ENCODE assay signal across 16 cellular contexts in genomic region chr1:31785947-31786290, GRCh38. TPM values are rescaled to one million over a fixed set of nuclear protein-coding genes. Genes with fewer than 3 reads are reported as not detected.
"Had no signal": no experiment of that assay in that cellular context is flagged by ENCODE, and none has a peak within 500 bp of the region (broad histone marks: within the 10 kb centered on the region; RNA-seq: fewer than 3 reads in every experiment).

No MANE protein-coding gene starts in this region.

- ATAC-seq: activated T-cell treated with anti-CD3 and anti-CD28 coated beads, Interleukin-2, amount 50 U/mL, for 72 hours; pancreas; T-cell had no signal

- H3K4me3 Mint-ChIP-seq: activated naive CD8-positive, alpha-beta T cell treated with anti-CD3 and anti-CD28 coated beads for 36 hours; activated T-cell treated with anti-CD3 and anti-CD28 coated beads, Interleukin-2, amount 50 U/mL, for 72 hours; central memory CD8-positive, alpha-beta T cell; mesothelial cell of epicardium; T-cell had no signal

- H3K27me3 Mint-ChIP-seq: activated naive CD8-positive, alpha-beta T cell treated with anti-CD3 and anti-CD28 coated beads for 36 hours; T-cell had no signal

- H3K27ac Mint-ChIP-seq: activated naive CD8-positive, alpha-beta T cell treated with anti-CD3 and anti-CD28 coated beads for 36 hours; activated T-cell treated with anti-CD3 and anti-CD28 coated beads, Interleukin-2, amount 50 U/mL, for 72 hours; mesothelial cell of epicardium; T-cell had no signal

- H3K9me3 Mint-ChIP-seq: activated naive CD8-positive, alpha-beta T cell treated with anti-CD3 and anti-CD28 coated beads for 36 hours; activated T-cell treated with anti-CD3 and anti-CD28 coated beads, Interleukin-2, amount 50 U/mL, for 72 hours; central memory CD8-positive, alpha-beta T cell; mesothelial cell of epicardium; T-cell had no signal

- H3K36me3 Mint-ChIP-seq: activated naive CD8-positive, alpha-beta T cell treated with anti-CD3 and anti-CD28 coated beads for 36 hours; mesothelial cell of epicardium; T-cell had no signal

- DNase-seq: activated CD4-positive, alpha-beta T cell treated with anti-CD3 and anti-CD28 coated beads, Interleukin-2, amount 50 U/mL, for 48 hours; activated naive CD8-positive, alpha-beta T cell treated with anti-CD3 and anti-CD28 coated beads for 36 hours; activated T-cell treated with anti-CD3 and anti-CD28 coated beads, Interleukin-2, amount 50 U/mL, for 72 hours; amygdala; brain microvascular endothelial cell; cortex of kidney; effector CD8-positive, alpha-beta T cell; foreskin fibroblast; stimulated activated CD4-positive, alpha-beta T cell treated with anti-CD3 and anti-CD28 coated beads, Interleukin-4, amount 100 ng/mL, for 24 hours; stimulated activated naive CD4-positive, alpha-beta T cell treated with Interleukin-2 at 50 U/mL for 16 hours; T-cell; T-helper 9 cell; trophoblast cell had no signal

RNA-seq across cellular contexts. Expression of gene SPOCD1, which starts 29.9 kb away (rescaled TPM):
- total RNA-seq: activated naive CD8-positive, alpha-beta T cell treated with anti-CD3 and anti-CD28 coated beads for 36 hours; T-cell had no signal
